Comparison of ENCODE assay signal across 26 cellular contexts in genomic region chr3:82790307-82791097, GRCh38.
"Had no signal": no experiment of that assay in that cellular context is flagged by ENCODE, and none has a peak within 500 bp of the region (broad histone marks: within the 10 kb centered on the region; RNA-seq: fewer than 3 reads in every experiment).

No MANE protein-coding gene starts in this region.

- H3K36me3 ChIP-seq: Peyer's patch had no signal

- H3K27ac ChIP-seq: Peyer's patch had no signal

- H3K9me3 ChIP-seq: Peyer's patch had no signal

- H3K4me1 Mint-ChIP-seq: activated B cell treated with CpG ODN at 0.5 μM for 24 hours; activated CD4-positive, alpha-beta T cell treated with anti-CD3 and anti-CD28 coated beads, Interleukin-2, amount 10 ng/mL, durations not matched to agents 7 days and 5 days; activated naive CD8-positive, alpha-beta T cell treated with anti-CD3 and anti-CD28 coated beads, Interleukin-2, amount 50 U/mL, for 24 hours; brain; central memory CD8-positive, alpha-beta T cell; T-helper 17 cell had no signal

- H3K27me3 ChIP-seq: Peyer's patch had no signal

- H3K4me3 ChIP-seq: K562, Peyer's patch had no signal

- H3K4me3 Mint-ChIP-seq: activated B cell treated with CpG ODN at 0.5 μM for 24 hours; activated CD4-positive, alpha-beta memory T cell treated with anti-CD3 and anti-CD28 coated beads for 36 hours; activated CD4-positive, alpha-beta T cell treated with anti-CD3 and anti-CD28 coated beads, Interleukin-2, amount 10 ng/mL, durations not matched to agents 7 days and 5 days; activated naive CD8-positive, alpha-beta T cell treated with anti-CD3 and anti-CD28 coated beads, Interleukin-2, amount 50 U/mL, for 24 hours; brain; central memory CD8-positive, alpha-beta T cell; T-helper 17 cell had no signal

- H3K27ac Mint-ChIP-seq: activated B cell treated with CpG ODN at 0.5 μM for 24 hours; activated CD4-positive, alpha-beta memory T cell treated with anti-CD3 and anti-CD28 coated beads for 36 hours; activated CD4-positive, alpha-beta T cell treated with anti-CD3 and anti-CD28 coated beads, Interleukin-2, amount 10 ng/mL, durations not matched to agents 7 days and 5 days; activated naive CD4-positive, alpha-beta T cell treated with anti-CD3 and anti-CD28 coated beads, Interleukin-2, amount 50 U/mL, for 72 hours; activated naive CD8-positive, alpha-beta T cell treated with anti-CD3 and anti-CD28 coated beads, Interleukin-2, amount 50 U/mL, for 24 hours; brain; T-helper 17 cell had no signal

- H3K4me1 ChIP-seq: Peyer's patch had no signal

- H3K27me3 Mint-ChIP-seq: activated B cell treated with CpG ODN at 0.5 μM for 24 hours; activated CD4-positive, alpha-beta memory T cell treated with anti-CD3 and anti-CD28 coated beads for 36 hours; activated CD4-positive, alpha-beta T cell treated with anti-CD3 and anti-CD28 coated beads, Interleukin-2, amount 10 ng/mL, durations not matched to agents 7 days and 5 days; activated naive CD8-positive, alpha-beta T cell treated with anti-CD3 and anti-CD28 coated beads, Interleukin-2, amount 50 U/mL, for 24 hours; brain; central memory CD8-positive, alpha-beta T cell; T-helper 17 cell had no signal

- DNase-seq: activated B cell treated with CpG ODN at 0.5 μM for 24 hours; activated CD4-positive, alpha-beta memory T cell treated with anti-CD3 and anti-CD28 coated beads for 36 hours; activated CD4-positive, alpha-beta T cell treated with anti-CD3 and anti-CD28 coated beads for 1 hour; activated CD4-positive, alpha-beta T cell treated with anti-CD3 and anti-CD28 coated beads, Interleukin-2, amount 10 ng/mL, durations not matched to agents 7 days and 5 days; activated CD8-positive, alpha-beta memory T cell treated with anti-CD3 and anti-CD28 coated beads, Interleukin-2, amount 50 U/mL, for 4 hours; activated effector memory CD4-positive, alpha-beta T cell treated with Interleukin-2 at 50 U/mL for 16 hours; activated naive CD4-positive, alpha-beta T cell treated with Interleukin-2 at 50 U/mL for 16 hours; activated naive CD8-positive, alpha-beta T cell treated with anti-CD3 and anti-CD28 coated beads, Interleukin-2, amount 50 U/mL, for 24 hours; activated T-cell treated with anti-CD3 and anti-CD28 coated beads, Interleukin-2, amount 50 U/mL, for 1 hour; amniotic stem cell; Karpas-422; MM.1S; NCI-H1105; NCI-H1436; NCI-H1694 treated with DMSO at 0.1 percent for 48 hours; NCI-H2081; NCI-H510A treated with DMSO at 0.1 percent for 48 hours; NCI-H69; SHP77 treated with DMSO at 0.1 percent for 48 hours; T-helper 17 cell; T-helper 9 cell had no signal

- ATAC-seq: activated naive CD4-positive, alpha-beta T cell treated with anti-CD3 and anti-CD28 coated beads, Interleukin-2, amount 50 U/mL, for 72 hours; activated naive CD8-positive, alpha-beta T cell treated with anti-CD3 and anti-CD28 coated beads, Interleukin-2, amount 50 U/mL, for 24 hours; K562; T-helper 17 cell had no signal

- H3K36me3 Mint-ChIP-seq: activated CD4-positive, alpha-beta memory T cell treated with anti-CD3 and anti-CD28 coated beads for 36 hours; activated naive CD4-positive, alpha-beta T cell treated with anti-CD3 and anti-CD28 coated beads, Interleukin-2, amount 50 U/mL, for 72 hours; brain had no signal
